Comparison of ENCODE assay signal across 8 cellular contexts in genomic region chr15:93028632-93029612, GRCh38.
DNase-seq lines count a peak whose midpoint lies in the region; ATAC-seq lines count a peak whose summit lies in the region.

No MANE protein-coding gene starts in this region.

- no peak overlapping the region for H3K14ac ChIP-seq in trophoblast cell (ENCODE audit: low read length)

- peaks cover 10 to 21% of the 10 kb centered on the region in 2 donors for H3K36me3 Mint-ChIP-seq in activated naive CD4-positive, alpha-beta T cell treated with anti-CD3 and anti-CD28 coated beads, Interleukin-2, amount 50 U/mL, for 72 hours

- peaks cover 33 to 43% of the 10 kb centered on the region in 2 experiments for H3K36me3 ChIP-seq in trophoblast cell (ENCODE audit: control insufficient read depth in 1 of 2, insufficient read depth in 2 of 2, low read length in 2 of 2)

- no peak overlapping the region for H3K4me3 ChIP-seq in trophoblast cell (ENCODE audit: low read depth, low read length)

- H3K79me2 ChIP-seq in trophoblast cell (ENCODE audit: control insufficient read depth, insufficient read depth, low read length, poor library complexity) = no peaks in the 10 kb centered on the region

- WGBS in trophoblast cell (ENCODE audit: extremely low coverage, insufficient coverage, insufficient read length) = no CpG with 5 or more reads among the region's 30 CpGs

- no peaks in the 10 kb centered on the region for H3K79me1 ChIP-seq in trophoblast cell (ENCODE audit: low read length)

- no peaks in the 10 kb centered on the region for H3K9me3 Mint-ChIP-seq in activated naive CD4-positive, alpha-beta T cell treated with anti-CD3 and anti-CD28 coated beads, Interleukin-2, amount 50 U/mL, for 72 hours

- H4K91ac ChIP-seq in trophoblast cell (ENCODE audit: low read depth, low read length) = no peak overlapping the region

- no peak overlapping the region for H2BK5ac ChIP-seq in trophoblast cell (ENCODE audit: low read depth, low read length, poor library complexity)

- H3K4me1 ChIP-seq in trophoblast cell (ENCODE audit: control insufficient read depth in 1 of 2, insufficient read depth in 2 of 2, low read length in 2 of 2) = no peaks in the 10 kb centered on the region

- no peak overlapping the region for H3K4me2 ChIP-seq in trophoblast cell (ENCODE audit: low read length)

- H3K18ac ChIP-seq in trophoblast cell (ENCODE audit: low read length) = no peak overlapping the region

- ATAC-seq in activated naive CD4-positive, alpha-beta T cell treated with anti-CD3 and anti-CD28 coated beads, Interleukin-2, amount 50 U/mL, for 72 hours = peak; percentile 9 to 11
- ATAC-seq in HG03565 (IDR thresholded peaks at IDR 0.05; ENCODE audit: unreplicated experiment) = no peak

- peak; percentile 5 for DNase-seq in stimulated activated naive CD4-positive, alpha-beta T cell treated with Interleukin-2 at 50 U/mL for 16 hours (lab: John Stamatoyannopoulos, UW)
- no peak for DNase-seq in stimulated activated naive CD4-positive, alpha-beta T cell (lab: John Stamatoyannopoulos, UW)
- peak in 1 of 2 donors; percentile 51 for DNase-seq in activated naive CD4-positive, alpha-beta T cell treated with anti-CD3 and anti-CD28 coated beads, Interleukin-2, amount 50 U/mL, for 72 hours (ENCODE audit: low spot score in 2 of 2)
- DNase-seq in head of caudate nucleus = peak; percentile 30 to 90 (median 69)
- peak; percentile 55 to 70 for DNase-seq in trophoblast cell
- DNase-seq in NCI-H2107 (lab: John Stamatoyannopoulos, UW) = no peak
- DNase-seq in stimulated activated CD4-positive, alpha-beta T cell treated with anti-CD3 and anti-CD28 coated beads, Interleukin-4, amount 100 ng/mL, for 24 hours = no peak

- peak overlapping the region; percentile 13 for H4K12ac ChIP-seq in trophoblast cell (ENCODE audit: low read depth, low read length)

- no peak overlapping the region for H4K8ac ChIP-seq in trophoblast cell (ENCODE audit: low read depth, low read length)

- no peak overlapping the region for H3K23ac ChIP-seq in trophoblast cell (ENCODE audit: low read length)

- no peak overlapping the region for H2BK12ac ChIP-seq in trophoblast cell (ENCODE audit: low read length)

- H3K27ac ChIP-seq in trophoblast cell (ENCODE audit: low read depth, low read length) = no peak overlapping the region

- H3K9ac ChIP-seq in trophoblast cell (ENCODE audit: low read length) = no peak overlapping the region

- H3K27ac Mint-ChIP-seq in activated naive CD4-positive, alpha-beta T cell treated with anti-CD3 and anti-CD28 coated beads, Interleukin-2, amount 50 U/mL, for 72 hours = peak overlapping the region; percentile 76 to 92

- no peak overlapping the region for H2AFZ ChIP-seq in trophoblast cell (ENCODE audit: insufficient read depth, low read length, poor library complexity)

- intact Hi-C loops in head of caudate nucleus (cut with DNase I) = loop anchor here (10.0 kb wide), 1 partner anchor 224 kb away; no protein-coding TSS in a partner anchor

- H2BK120ac ChIP-seq in trophoblast cell (ENCODE audit: insufficient read depth, low read length, poor library complexity) = no peak overlapping the region

- H3K9me3 ChIP-seq in trophoblast cell (ENCODE audit: insufficient read depth, low read depth, low read length) = no peaks in the 10 kb centered on the region

- H2AK5ac ChIP-seq in trophoblast cell (ENCODE audit: low read length) = no peak overlapping the region

- H3K27me3 ChIP-seq in trophoblast cell (ENCODE audit: insufficient read depth, low read length) = no peaks in the 10 kb centered on the region

- no peak overlapping the region for H3K4ac ChIP-seq in trophoblast cell (ENCODE audit: low read depth, low read length)

Comparison
In these comparisons a context has a peak if more than half of its experiments do, and no peak if none do; other contexts are left out.
1. DNase-seq: peak in stimulated activated naive CD4-positive, alpha-beta T cell treated with Interleukin-2 at 50 U/mL for 16 hours (single experiment), head of caudate nucleus (42 of 42) and trophoblast cell (2 of 2); none in stimulated activated naive CD4-positive, alpha-beta T cell (0 of 6), NCI-H2107 (single experiment) and stimulated activated CD4-positive, alpha-beta T cell treated with anti-CD3 and anti-CD28 coated beads, Interleukin-4, amount 100 ng/mL, for 24 hours (single experiment).